In genomic region chr2:180910831-180911665, GRCh38 we compare ENCODE assay signal across 21 cellular contexts.
A peak's percentile ranks its signal among the peaks of the same experiment; 100 is the strongest.
DNase-seq lines count a peak whose midpoint lies in the region; ATAC-seq and TF ChIP-seq lines count a peak whose summit lies in the region.
"Had no signal": no experiment of that assay in that cellular context is flagged by ENCODE, and none has a peak within 500 bp of the region (broad histone marks: within the 10 kb centered on the region; RNA-seq: fewer than 3 reads in every experiment).

No MANE protein-coding gene starts in this region.

- no peak for TF ChIP-seq EP300 in tibial nerve (IDR thresholded peaks at IDR 0.05)

- H3K27ac ChIP-seq in Panc1 (ENCODE audit: low read length) = no peak overlapping the region
- no peak overlapping the region for H3K27ac ChIP-seq in spleen
- H3K27ac ChIP-seq in tibial nerve = no peak overlapping the region
- no peak overlapping the region for H3K27ac ChIP-seq in Karpas-422 (ENCODE audit: low read length)
- H3K27ac ChIP-seq: adrenal gland, heart right ventricle, KMS-11 had no signal

- TF ChIP-seq POLR2A in spleen (IDR thresholded peaks at IDR 0.05) (no peak), tibial nerve (IDR thresholded peaks at IDR 0.05) (no peak)

- in situ Hi-C loops in Panc1 (cut with HindIII; ENCODE audit: low pct_unique_long_range_greater_than_20kb, low sequenced_read_pairs) = no loop called here

- H3K9ac ChIP-seq in Karpas-422 (ENCODE audit: low read length) = no peak overlapping the region
- H3K9ac ChIP-seq: KMS-11 had no signal

- 83 to 90% (median 85%) methylated on average over 9 of the region's 9 CpGs for WGBS in spleen, 5 donors
- WGBS in tibial nerve, 2 donors = 83 to 84% methylated on average over 9 of the region's 9 CpGs

- POLR2A ChIA-PET in Panc1 (lab: Charles Lee) = no interaction called here

- no peaks in the 10 kb centered on the region for H3K4me1 Mint-ChIP-seq in activated T-cell treated with anti-CD3 and anti-CD28 coated beads, Interleukin-2, amount 50 U/mL, for 4 hours (ENCODE audit: low read depth)
- H3K4me1 Mint-ChIP-seq: memory B cell had no signal

- H3K9me3 Mint-ChIP-seq in activated T-cell treated with anti-CD3 and anti-CD28 coated beads, Interleukin-2, amount 50 U/mL, for 4 hours = no peaks in the 10 kb centered on the region
- H3K9me3 Mint-ChIP-seq: memory B cell; natural killer cell treated with Interleukin-12 subunit alpha and Interleukin-12 subunit beta and Interleukin-15 and Interleukin-18, amount 100 ng/mL, for 72 hours had no signal

- DNase-seq in H7 (peak; percentile 16), Panc1 (ENCODE audit: low read depth, low spot score) (no peak), fibroblast of peridontal ligament (ENCODE audit: extremely low read depth) (peak; percentile 4), spleen (peak; percentile 57), tibial nerve (ENCODE audit: low spot score in 2 of 2) (no peak), Karpas-422 (no peak)
- DNase-seq in activated T-cell treated with anti-CD3 and anti-CD28 coated beads, Interleukin-2, amount 50 U/mL, for 4 hours = no peak
- DNase-seq: activated CD4-positive, alpha-beta T cell treated with anti-CD3 and anti-CD28 coated beads for 4 hours; adrenal gland; C1 segment of cervical spinal cord; central memory CD4-positive, alpha-beta T cell; effector CD4-positive, alpha-beta T cell; heart right ventricle; NCI-H1105; substantia nigra; T-helper 9 cell had no signal

- H4K20me1 ChIP-seq in Karpas-422 (ENCODE audit: insufficient read depth, low read depth, low read length) = no peaks in the 10 kb centered on the region

- H3K4me3 ChIP-seq in H7 (ENCODE audit: insufficient read depth, low read depth, low read length) (no peak overlapping the region), Panc1 (ENCODE audit: low read depth in 2 of 2, low read length in 2 of 2) (no peak overlapping the region), spleen (no peak overlapping the region), tibial nerve (no peak overlapping the region), Karpas-422 (ENCODE audit: low read length) (no peak overlapping the region)
- H3K4me3 ChIP-seq: adrenal gland, HAP-1, heart right ventricle had no signal

- H3K79me2 ChIP-seq in Karpas-422 (ENCODE audit: low read length) = no peaks in the 10 kb centered on the region

- no peak for ATAC-seq in Panc1
- no peak for ATAC-seq in activated T-cell treated with anti-CD3 and anti-CD28 coated beads, Interleukin-2, amount 50 U/mL, for 4 hours
- ATAC-seq: heart right ventricle; natural killer cell treated with Interleukin-12 subunit alpha and Interleukin-12 subunit beta and Interleukin-15 and Interleukin-18, amount 100 ng/mL, for 72 hours; SK-N-SH treated with all-trans-retinoic acid at 6 μM for 48 hours had no signal

- H3K9me3 ChIP-seq in Panc1 (ENCODE audit: control insufficient read depth, insufficient read depth, low read depth, low read length) = no peaks in the 10 kb centered on the region
- no peaks in the 10 kb centered on the region for H3K9me3 ChIP-seq in spleen
- H3K9me3 ChIP-seq in tibial nerve = no peaks in the 10 kb centered on the region
- no peaks in the 10 kb centered on the region for H3K9me3 ChIP-seq in Karpas-422 (ENCODE audit: low read length)
- H3K9me3 ChIP-seq: adrenal gland, HAP-1, heart right ventricle had no signal

- H3K36me3 Mint-ChIP-seq in activated T-cell treated with anti-CD3 and anti-CD28 coated beads, Interleukin-2, amount 50 U/mL, for 4 hours (ENCODE audit: insufficient read depth) = no peaks in the 10 kb centered on the region
- H3K36me3 Mint-ChIP-seq: memory B cell; natural killer cell treated with Interleukin-12 subunit alpha and Interleukin-12 subunit beta and Interleukin-15 and Interleukin-18, amount 100 ng/mL, for 72 hours had no signal

- CTCF ChIA-PET in Panc1 (lab: Charles Lee) = no interaction called here

- no peak overlapping the region for H2AFZ ChIP-seq in Karpas-422 (ENCODE audit: low read length)

- H3K36me3 ChIP-seq in H7 (replicated peaks; ENCODE audit: control insufficient read depth, insufficient read depth, low read length) (no peaks in the 10 kb centered on the region), Panc1 (ENCODE audit: control insufficient read depth, insufficient read depth, low read length) (no peaks in the 10 kb centered on the region), spleen (no peaks in the 10 kb centered on the region), tibial nerve (no peaks in the 10 kb centered on the region), Karpas-422 (ENCODE audit: insufficient read depth, low read length) (no peaks in the 10 kb centered on the region)
- H3K36me3 ChIP-seq: adrenal gland, HAP-1, heart right ventricle had no signal

- H3K4me1 ChIP-seq in Panc1 (ENCODE audit: control insufficient read depth, insufficient read depth, low read length) (no peaks in the 10 kb centered on the region), spleen (no peaks in the 10 kb centered on the region), tibial nerve (no peaks in the 10 kb centered on the region), Karpas-422 (ENCODE audit: low read length) (no peaks in the 10 kb centered on the region)
- H3K4me1 ChIP-seq: adrenal gland, heart right ventricle had no signal

- no peak overlapping the region for H3K4me2 ChIP-seq in Karpas-422 (ENCODE audit: low read depth, low read length, poor library complexity, severe bottlenecking)
- H3K4me2 ChIP-seq: KMS-11 had no signal

- intact Hi-C loops in Panc1 (cut with micrococcal nuclease; ENCODE audit: unreplicated experiment) = no loop called here
- intact Hi-C loops in spleen (cut with DNase I; ENCODE audit: low total_unique reads) = no loop called here

- no peak overlapping the region for H3K4me3 Mint-ChIP-seq in activated T-cell treated with anti-CD3 and anti-CD28 coated beads, Interleukin-2, amount 50 U/mL, for 4 hours
- H3K4me3 Mint-ChIP-seq: memory B cell; natural killer cell treated with Interleukin-12 subunit alpha and Interleukin-12 subunit beta and Interleukin-15 and Interleukin-18, amount 100 ng/mL, for 72 hours had no signal

- peaks cover 2% of the 10 kb centered on the region for H3K27me3 Mint-ChIP-seq in activated T-cell treated with anti-CD3 and anti-CD28 coated beads, Interleukin-2, amount 50 U/mL, for 4 hours (ENCODE audit: low read depth)

- no peaks in the 10 kb centered on the region for H3K27me3 ChIP-seq in H7 (ENCODE audit: control insufficient read depth, insufficient read depth, low read length)
- no peaks in the 10 kb centered on the region for H3K27me3 ChIP-seq in Panc1 (ENCODE audit: control insufficient read depth, insufficient read depth, low read length)
- no peaks in the 10 kb centered on the region for H3K27me3 ChIP-seq in spleen (replicated peaks in 1 of 7)
- H3K27me3 ChIP-seq in tibial nerve = no peaks in the 10 kb centered on the region
- H3K27me3 ChIP-seq in Karpas-422 (ENCODE audit: low read length) = no peaks in the 10 kb centered on the region
- H3K27me3 ChIP-seq: adrenal gland had no signal

- peak; percentile 17 for TF ChIP-seq CTCF in Panc1 (IDR thresholded peaks at IDR 0.05)
- no peak for TF ChIP-seq CTCF in spleen (IDR thresholded peaks at IDR 0.05 in 8 of 11, conservative IDR thresholded peaks at IDR 0.05 in 3 of 11)
- TF ChIP-seq CTCF in tibial nerve (IDR thresholded peaks at IDR 0.05) = no peak

- BruUV-seq in Panc1 (replicated peaks; lab: Mats Ljungman, UMichigan) = no TSS peak

- no peaks in the 10 kb centered on the region for H3K9me2 ChIP-seq in Karpas-422 (replicated peaks; ENCODE audit: insufficient read depth, low read length)

Comparison
In these comparisons a context has a peak if more than half of its experiments do, and no peak if none do; other contexts are left out.
1. DNase-seq: peak in H7 (single experiment), fibroblast of peridontal ligament (single experiment) and spleen (single experiment); none in Panc1 (single experiment), activated T-cell treated with anti-CD3 and anti-CD28 coated beads, Interleukin-2, amount 50 U/mL, for 4 hours (single experiment), tibial nerve (0 of 2) and Karpas-422 (single experiment).